Comparison of ENCODE assay signal across 8 cellular contexts in genomic region chr6:43454290-43455033, GRCh38. TPM values are rescaled to one million over a fixed set of nuclear protein-coding genes. Genes with fewer than 3 reads are reported as not detected.
DNase-seq lines count a peak whose midpoint lies in the region; ATAC-seq and TF ChIP-seq lines count a peak whose summit lies in the region.

No MANE protein-coding gene starts in this region.

- H3K36me3 ChIP-seq in BE2C = no peaks in the 10 kb centered on the region; the same call in 1 of the 2 replicates

- H3K4me3 ChIP-seq in BE2C (ENCODE audit: low read depth, low read length) (peak overlapping the region; percentile 60), cardiac fibroblast (replicated peaks in 1 of 2; ENCODE audit: low read depth in 2 of 2, low read length in 2 of 2) (peak overlapping the region; percentile 48 to 49), skin epidermis (peak overlapping the region; percentile 27 to 61 (median 46))

- no peaks in the 10 kb centered on the region for H3K9me3 ChIP-seq in BE2C

- TF ChIP-seq CTCF in BE2C (IDR thresholded peaks at IDR 0.05; ENCODE audit: low read depth, low read length) (peak; percentile 84), cardiac fibroblast (IDR thresholded peaks at IDR 0.05; ENCODE audit: low read depth, low read length) (peak; percentile 95)

- peak overlapping the region in 10 of 21 experiments; percentile 14 to 73 (median 49) for H3K27ac ChIP-seq in skin epidermis

- H3K4me1 ChIP-seq in BE2C = no peaks in the 10 kb centered on the region

- H3K27me3 ChIP-seq in BE2C = peaks cover 12% of the 10 kb centered on the region

- peak; percentile 63 for ATAC-seq in GM21381 (IDR thresholded peaks at IDR 0.05; ENCODE audit: unreplicated experiment)
- ATAC-seq in HG03139 (IDR thresholded peaks at IDR 0.05; ENCODE audit: unreplicated experiment) = no peak

- peak; percentile 89 for DNase-seq in BE2C
- peak; percentile 28 for DNase-seq in NCI-H2171 treated with DMSO at 0.1 percent for 48 hours (lab: John Stamatoyannopoulos, UW)
- peak; percentile 39 to 43 (median 42) for DNase-seq in activated CD4-positive, CD25-positive, alpha-beta regulatory T cell (lab: John Stamatoyannopoulos, UW)
- DNase-seq in cardiac fibroblast (ENCODE audit: low read depth in 2 of 2) = peak; percentile 84 to 90
- peak; percentile 92 for DNase-seq in iPS-NIHi7 (ENCODE audit: extremely low spot score)

RNA-seq across cellular contexts. Expression of gene DLK2, which starts 0.9 kb away (rescaled TPM):
- 0.69 TPM for polyA plus RNA-seq in BE2C (2012; ENCODE audit: insufficient read depth, insufficient read length, low read depth)

RNA-seq across cellular contexts. Expression of gene TJAP1, which starts 22.9 kb away (rescaled TPM):
- polyA plus RNA-seq in BE2C (2012; ENCODE audit: insufficient read depth, insufficient read length, low read depth) = 53.9 TPM

RNA-seq across cellular contexts. Expression of gene ABCC10, which starts 27.1 kb away (rescaled TPM):
- 27.6 TPM for polyA plus RNA-seq in BE2C (2012; ENCODE audit: insufficient read depth, insufficient read length, low read depth)

RNA-seq across cellular contexts. Expression of gene LRRC73, which starts 55.7 kb away (rescaled TPM):
- 0.48 TPM for polyA plus RNA-seq in BE2C (2012; ENCODE audit: insufficient read depth, insufficient read length, low read depth)

Comparison
In these comparisons a context has a peak if more than half of its experiments do, and no peak if none do; other contexts are left out.
1. DNase-seq: peak in every context shown above with its lines; median percentile 92 in iPS-NIHi7; 89 in BE2C; 87 in cardiac fibroblast; 42 in activated CD4-positive, CD25-positive, alpha-beta regulatory T cell; 28 in NCI-H2171 treated with DMSO at 0.1 percent for 48 hours.